Comparison of ENCODE assay signal across 10 cellular contexts in the genomic region with DNA sequence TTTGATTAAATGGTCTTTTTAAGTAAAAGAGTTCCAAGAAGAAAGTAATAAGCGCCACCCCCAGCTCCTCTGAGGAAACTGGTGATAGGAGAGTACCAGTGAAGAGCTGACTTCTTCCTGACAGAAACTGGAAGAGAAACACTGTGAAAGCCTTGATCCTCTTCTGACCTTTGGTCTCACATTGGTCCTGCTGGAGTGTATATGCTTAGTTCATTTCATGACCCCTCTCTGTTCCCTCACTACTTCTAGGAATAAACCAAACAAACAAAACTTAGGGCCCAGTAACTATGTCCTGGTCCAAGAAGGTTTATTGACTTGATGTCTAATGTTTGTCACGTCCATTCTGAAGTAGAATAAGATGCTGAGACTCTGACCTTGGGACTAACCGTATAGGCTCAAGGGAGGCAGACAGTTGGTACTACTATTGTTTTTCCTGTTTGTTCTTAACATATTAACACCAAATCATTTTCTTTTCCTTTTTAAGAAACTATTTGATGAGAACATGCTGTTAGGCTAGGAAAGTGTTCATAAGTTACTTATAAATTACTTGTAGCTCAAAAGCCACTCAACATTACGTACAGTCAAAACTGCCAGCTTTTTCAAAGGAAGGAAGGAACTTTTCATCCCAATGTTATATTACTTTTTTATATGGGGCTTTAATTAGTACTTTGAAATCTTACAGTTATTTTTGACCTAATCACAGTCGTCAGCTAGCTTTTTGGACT. TPM values are rescaled to one million over a fixed set of nuclear protein-coding genes. Genes with fewer than 3 reads are reported as not detected.
DNase-seq lines count a peak whose midpoint lies in the region; ATAC-seq and TF ChIP-seq lines count a peak whose summit lies in the region.
"Had no signal": no experiment of that assay in that cellular context is flagged by ENCODE, and none has a peak within 500 bp of the region (broad histone marks: within the 10 kb centered on the region; RNA-seq: fewer than 3 reads in every experiment).

No MANE protein-coding gene starts in this region.

- DNase-seq in activated naive CD4-positive, alpha-beta T cell (lab: John Stamatoyannopoulos, UW) = no peak
- DNase-seq in activated CD4-positive, alpha-beta memory T cell treated with anti-CD3 and anti-CD28 coated beads for 36 hours = no peak
- no peak for DNase-seq in testis
- no peak for DNase-seq in hippocampal formation (lab: John Stamatoyannopoulos, UW)
- no peak for DNase-seq in Right ventricle myocardium superior
- DNase-seq in OCI-M2 (lab: John Stamatoyannopoulos, UW; ENCODE audit: unreplicated experiment) = no peak
- DNase-seq: KBM-7 had no signal

- H3K27me3 ChIP-seq in testis = no peaks in the 10 kb centered on the region

- H3K27ac ChIP-seq in testis = peak overlapping the region in 1 of 2 donors; percentile 21

- no peaks in the 10 kb centered on the region for H3K4me1 ChIP-seq in testis

- H3K9me3 Mint-ChIP-seq in activated naive CD4-positive, alpha-beta T cell treated with anti-CD3 and anti-CD28 coated beads, Interleukin-2, amount 50 U/mL, for 24 hours = no peaks in the 10 kb centered on the region
- no peaks in the 10 kb centered on the region for H3K9me3 Mint-ChIP-seq in activated CD4-positive, alpha-beta memory T cell treated with anti-CD3 and anti-CD28 coated beads for 36 hours

- H3K27ac Mint-ChIP-seq in activated naive CD4-positive, alpha-beta T cell treated with anti-CD3 and anti-CD28 coated beads, Interleukin-2, amount 50 U/mL, for 24 hours = peak overlapping the region; percentile 59
- peak overlapping the region; percentile 72 for H3K27ac Mint-ChIP-seq in activated CD4-positive, alpha-beta memory T cell treated with anti-CD3 and anti-CD28 coated beads for 36 hours

- ATAC-seq in HG02759 (IDR thresholded peaks at IDR 0.05; ENCODE audit: unreplicated experiment) (peak; percentile 58), Right ventricle myocardium superior (ENCODE audit: poor library complexity) (no peak)
- ATAC-seq: HCT116 had no signal

- H3K9me3 ChIP-seq in testis = no peaks in the 10 kb centered on the region

- peaks cover 15% of the 10 kb centered on the region for H3K36me3 Mint-ChIP-seq in activated naive CD4-positive, alpha-beta T cell treated with anti-CD3 and anti-CD28 coated beads, Interleukin-2, amount 50 U/mL, for 24 hours
- peaks cover 30% of the 10 kb centered on the region for H3K36me3 Mint-ChIP-seq in activated CD4-positive, alpha-beta memory T cell treated with anti-CD3 and anti-CD28 coated beads for 36 hours

- TF ChIP-seq CTCF in testis (IDR thresholded peaks at IDR 0.05) = no peak

- intact Hi-C loops in activated CD4-positive, alpha-beta memory T cell treated with anti-CD3 and anti-CD28 coated beads for 36 hours (cut with micrococcal nuclease) = loop anchor here (5.0 to 10.0 kb wide), 2 partner anchors 350 to 452 kb away; partner anchors contain the start of gene SERBP1
- intact Hi-C loops in testis (cut with DNase I; ENCODE audit: low total_unique reads) = no loop called here
- intact Hi-C loops in Right ventricle myocardium superior (cut with DNase I) = no loop called here

- no peaks in the 10 kb centered on the region for H3K36me3 ChIP-seq in testis (ENCODE audit: low read depth, missing control alignments)

- H3K4me1 Mint-ChIP-seq in activated naive CD4-positive, alpha-beta T cell treated with anti-CD3 and anti-CD28 coated beads, Interleukin-2, amount 50 U/mL, for 24 hours = peaks cover 39% of the 10 kb centered on the region
- peaks cover 43% of the 10 kb centered on the region for H3K4me1 Mint-ChIP-seq in activated CD4-positive, alpha-beta memory T cell treated with anti-CD3 and anti-CD28 coated beads for 36 hours (ENCODE audit: low read depth)

- H3K4me3 ChIP-seq in testis = no peak overlapping the region

- WGBS in testis, 2 donors = 75 to 80% methylated on average over 5 of the region's 5 CpGs

- no peak for TF ChIP-seq POLR2A in testis (IDR thresholded peaks at IDR 0.05)

- CTCF ChIA-PET in activated CD4-positive, alpha-beta memory T cell treated with anti-CD3 and anti-CD28 coated beads for 36 hours (lab: Charles Lee) = interaction anchor here (0.8 to 1.2 kb wide), 2 partner anchors 22 to 229 kb away, joined by 3 read pairs; no protein-coding TSS in a partner anchor

- peak overlapping the region; percentile 23 for H3K4me3 Mint-ChIP-seq in activated naive CD4-positive, alpha-beta T cell treated with anti-CD3 and anti-CD28 coated beads, Interleukin-2, amount 50 U/mL, for 24 hours
- H3K4me3 Mint-ChIP-seq in activated CD4-positive, alpha-beta memory T cell treated with anti-CD3 and anti-CD28 coated beads for 36 hours = no peak overlapping the region

- POLR2A ChIA-PET in activated CD4-positive, alpha-beta memory T cell treated with anti-CD3 and anti-CD28 coated beads for 36 hours (lab: Charles Lee) = interaction anchor here (1.5 kb wide), 1 partner anchor 53 kb away, joined by 3 read pairs; no protein-coding TSS in a partner anchor

- no peaks in the 10 kb centered on the region for H3K27me3 Mint-ChIP-seq in activated naive CD4-positive, alpha-beta T cell treated with anti-CD3 and anti-CD28 coated beads, Interleukin-2, amount 50 U/mL, for 24 hours
- no peaks in the 10 kb centered on the region for H3K27me3 Mint-ChIP-seq in activated CD4-positive, alpha-beta memory T cell treated with anti-CD3 and anti-CD28 coated beads for 36 hours

RNA-seq across cellular contexts. Expression of gene MIER1, which starts 57.9 kb away (rescaled TPM):
- total RNA-seq in activated CD4-positive, alpha-beta memory T cell treated with anti-CD3 and anti-CD28 coated beads for 36 hours = 10 to 100 TPM; 54.7 to 58.8 TPM
- total RNA-seq in testis (10 to 100 TPM; 53.8 to 60.8 TPM), Right ventricle myocardium superior (15.2 TPM)
- polyA plus RNA-seq in testis (ENCODE audit: insufficient read depth, low read depth, low replicate concordance) = 28.8 TPM

RNA-seq across cellular contexts. Expression of gene DNAI4, which starts 58.1 kb away (rescaled TPM):
- 1 to 10 TPM; 1.4 to 1.6 TPM for total RNA-seq in activated CD4-positive, alpha-beta memory T cell treated with anti-CD3 and anti-CD28 coated beads for 36 hours
- total RNA-seq in testis (10 to 100 TPM; 21.7 to 40.8 TPM), Right ventricle myocardium superior (13.5 TPM)
- polyA plus RNA-seq in testis (ENCODE audit: insufficient read depth, low read depth, low replicate concordance) = 56.7 TPM
